Comparison of ENCODE assay signal across 12 cellular contexts in the genomic region with DNA sequence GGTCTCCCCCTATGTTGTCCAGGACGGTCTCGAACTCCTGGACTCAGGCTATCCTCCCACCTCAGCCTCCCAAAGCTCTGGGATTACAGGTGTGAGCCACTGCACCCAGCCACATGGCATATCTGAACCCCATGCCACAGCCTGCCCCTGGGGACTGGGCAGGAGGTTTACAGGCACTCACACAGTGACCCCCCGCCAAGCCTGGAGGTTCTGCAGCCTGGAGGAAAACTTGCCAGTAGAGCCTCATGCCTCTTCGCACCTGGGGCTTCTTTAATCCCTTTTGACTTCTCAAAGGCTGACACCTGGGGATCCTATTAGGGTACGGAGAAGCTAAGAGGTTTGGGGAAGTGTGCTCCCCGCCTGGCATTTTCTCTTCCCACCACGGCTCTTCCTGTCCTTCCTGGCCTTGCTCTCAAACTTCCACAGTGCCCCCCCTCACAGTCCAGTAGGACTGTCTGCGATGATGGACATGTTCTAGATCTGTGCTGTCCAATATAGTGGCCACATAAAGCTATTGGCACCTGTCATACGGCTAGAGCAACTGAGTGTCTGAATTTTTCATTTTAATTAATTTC. TPM values are rescaled to one million over a fixed set of nuclear protein-coding genes. Genes with fewer than 3 reads are reported as not detected.
"Had no signal": no experiment of that assay in that cellular context is flagged by ENCODE, and none has a peak within 500 bp of the region (broad histone marks: within the 10 kb centered on the region; RNA-seq: fewer than 3 reads in every experiment).

No MANE protein-coding gene starts in this region.

- H3K36me3 ChIP-seq: cardiac muscle cell, heart left ventricle, left lung, pancreas, thyroid gland, uterus had no signal

- H3K27ac ChIP-seq: cardiac muscle cell, heart left ventricle, left lung, thyroid gland, uterus had no signal

- DNase-seq: activated CD4-positive, alpha-beta T cell treated with anti-CD3 and anti-CD28 coated beads for 4 hours; effector CD4-positive, alpha-beta T cell; foreskin melanocyte; left lung; mesenchymal stem cell; T-helper 9 cell; uterus had no signal

- H3K9me3 ChIP-seq: heart left ventricle, left lung, pancreas, thyroid gland, uterus had no signal

- H3K27me3 ChIP-seq: pancreas, thyroid gland, uterus had no signal

- H3K4me1 ChIP-seq: heart left ventricle, pancreas, thyroid gland, uterus had no signal

- H3K4me3 ChIP-seq: cardiac muscle cell, heart left ventricle, left lung, pancreas, thyroid gland, uterus had no signal

RNA-seq across cellular contexts. Expression of a gene that starts 15.8 kb away (rescaled TPM):
- total RNA-seq: cardiac muscle cell, neural crest cell had no signal
